ENCODE assay signal across 1 cellular context in the genomic region with DNA sequence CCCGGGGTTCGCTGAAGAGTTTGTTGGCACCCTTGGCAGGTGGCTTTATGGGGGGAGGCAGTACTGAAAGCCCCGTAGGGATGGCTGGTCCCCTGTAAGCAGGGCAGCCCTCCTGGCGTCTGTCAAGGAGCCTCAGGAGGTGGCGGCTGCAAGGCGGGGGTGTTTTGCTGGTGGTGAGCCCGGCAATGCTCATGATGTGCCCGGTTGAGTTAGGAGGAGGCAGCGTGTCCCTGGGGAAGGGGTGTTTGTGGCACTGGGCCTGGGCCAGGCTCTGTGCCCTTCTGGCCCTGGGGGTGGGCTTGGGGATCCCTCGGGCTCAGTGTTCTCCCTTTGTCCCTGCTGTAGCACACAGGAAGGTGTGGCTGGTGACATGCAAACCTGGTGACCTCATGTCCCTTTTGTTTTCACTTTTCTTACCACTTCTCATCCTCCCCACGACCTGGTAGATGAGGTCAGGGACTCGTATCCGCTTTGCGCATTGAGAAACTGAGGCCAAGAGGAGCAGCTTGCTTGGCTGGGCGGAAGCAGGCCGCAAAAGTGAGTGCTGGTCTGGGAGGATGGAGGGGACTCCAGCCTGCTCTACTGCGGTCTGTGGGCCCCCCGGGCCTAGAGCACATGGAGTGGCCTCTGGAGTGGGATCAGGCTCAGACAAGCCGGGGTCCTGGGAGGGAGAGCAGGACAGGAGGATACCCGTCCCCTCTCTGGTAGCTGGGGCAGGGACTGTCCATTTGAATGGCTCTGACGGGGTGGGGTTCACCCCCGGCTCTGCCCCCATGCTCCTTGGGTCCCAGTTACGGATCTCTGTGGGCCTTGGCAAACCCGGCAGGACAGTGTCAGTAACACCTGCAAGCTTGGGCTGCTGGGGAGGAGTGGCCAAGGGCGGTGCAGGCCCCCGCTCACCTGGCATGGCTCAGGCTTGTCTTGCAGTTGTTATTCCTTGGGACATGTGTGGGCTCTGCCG.
TF ChIP-seq lines count a peak whose summit lies in the region.

No MANE protein-coding gene starts in this region.

TF ChIP-seq in K562, 482 proteins besides CTCF, POLR2A, EP300 and RAD21 (continued from another document):
- TF ChIP-seq, protein P1, sequence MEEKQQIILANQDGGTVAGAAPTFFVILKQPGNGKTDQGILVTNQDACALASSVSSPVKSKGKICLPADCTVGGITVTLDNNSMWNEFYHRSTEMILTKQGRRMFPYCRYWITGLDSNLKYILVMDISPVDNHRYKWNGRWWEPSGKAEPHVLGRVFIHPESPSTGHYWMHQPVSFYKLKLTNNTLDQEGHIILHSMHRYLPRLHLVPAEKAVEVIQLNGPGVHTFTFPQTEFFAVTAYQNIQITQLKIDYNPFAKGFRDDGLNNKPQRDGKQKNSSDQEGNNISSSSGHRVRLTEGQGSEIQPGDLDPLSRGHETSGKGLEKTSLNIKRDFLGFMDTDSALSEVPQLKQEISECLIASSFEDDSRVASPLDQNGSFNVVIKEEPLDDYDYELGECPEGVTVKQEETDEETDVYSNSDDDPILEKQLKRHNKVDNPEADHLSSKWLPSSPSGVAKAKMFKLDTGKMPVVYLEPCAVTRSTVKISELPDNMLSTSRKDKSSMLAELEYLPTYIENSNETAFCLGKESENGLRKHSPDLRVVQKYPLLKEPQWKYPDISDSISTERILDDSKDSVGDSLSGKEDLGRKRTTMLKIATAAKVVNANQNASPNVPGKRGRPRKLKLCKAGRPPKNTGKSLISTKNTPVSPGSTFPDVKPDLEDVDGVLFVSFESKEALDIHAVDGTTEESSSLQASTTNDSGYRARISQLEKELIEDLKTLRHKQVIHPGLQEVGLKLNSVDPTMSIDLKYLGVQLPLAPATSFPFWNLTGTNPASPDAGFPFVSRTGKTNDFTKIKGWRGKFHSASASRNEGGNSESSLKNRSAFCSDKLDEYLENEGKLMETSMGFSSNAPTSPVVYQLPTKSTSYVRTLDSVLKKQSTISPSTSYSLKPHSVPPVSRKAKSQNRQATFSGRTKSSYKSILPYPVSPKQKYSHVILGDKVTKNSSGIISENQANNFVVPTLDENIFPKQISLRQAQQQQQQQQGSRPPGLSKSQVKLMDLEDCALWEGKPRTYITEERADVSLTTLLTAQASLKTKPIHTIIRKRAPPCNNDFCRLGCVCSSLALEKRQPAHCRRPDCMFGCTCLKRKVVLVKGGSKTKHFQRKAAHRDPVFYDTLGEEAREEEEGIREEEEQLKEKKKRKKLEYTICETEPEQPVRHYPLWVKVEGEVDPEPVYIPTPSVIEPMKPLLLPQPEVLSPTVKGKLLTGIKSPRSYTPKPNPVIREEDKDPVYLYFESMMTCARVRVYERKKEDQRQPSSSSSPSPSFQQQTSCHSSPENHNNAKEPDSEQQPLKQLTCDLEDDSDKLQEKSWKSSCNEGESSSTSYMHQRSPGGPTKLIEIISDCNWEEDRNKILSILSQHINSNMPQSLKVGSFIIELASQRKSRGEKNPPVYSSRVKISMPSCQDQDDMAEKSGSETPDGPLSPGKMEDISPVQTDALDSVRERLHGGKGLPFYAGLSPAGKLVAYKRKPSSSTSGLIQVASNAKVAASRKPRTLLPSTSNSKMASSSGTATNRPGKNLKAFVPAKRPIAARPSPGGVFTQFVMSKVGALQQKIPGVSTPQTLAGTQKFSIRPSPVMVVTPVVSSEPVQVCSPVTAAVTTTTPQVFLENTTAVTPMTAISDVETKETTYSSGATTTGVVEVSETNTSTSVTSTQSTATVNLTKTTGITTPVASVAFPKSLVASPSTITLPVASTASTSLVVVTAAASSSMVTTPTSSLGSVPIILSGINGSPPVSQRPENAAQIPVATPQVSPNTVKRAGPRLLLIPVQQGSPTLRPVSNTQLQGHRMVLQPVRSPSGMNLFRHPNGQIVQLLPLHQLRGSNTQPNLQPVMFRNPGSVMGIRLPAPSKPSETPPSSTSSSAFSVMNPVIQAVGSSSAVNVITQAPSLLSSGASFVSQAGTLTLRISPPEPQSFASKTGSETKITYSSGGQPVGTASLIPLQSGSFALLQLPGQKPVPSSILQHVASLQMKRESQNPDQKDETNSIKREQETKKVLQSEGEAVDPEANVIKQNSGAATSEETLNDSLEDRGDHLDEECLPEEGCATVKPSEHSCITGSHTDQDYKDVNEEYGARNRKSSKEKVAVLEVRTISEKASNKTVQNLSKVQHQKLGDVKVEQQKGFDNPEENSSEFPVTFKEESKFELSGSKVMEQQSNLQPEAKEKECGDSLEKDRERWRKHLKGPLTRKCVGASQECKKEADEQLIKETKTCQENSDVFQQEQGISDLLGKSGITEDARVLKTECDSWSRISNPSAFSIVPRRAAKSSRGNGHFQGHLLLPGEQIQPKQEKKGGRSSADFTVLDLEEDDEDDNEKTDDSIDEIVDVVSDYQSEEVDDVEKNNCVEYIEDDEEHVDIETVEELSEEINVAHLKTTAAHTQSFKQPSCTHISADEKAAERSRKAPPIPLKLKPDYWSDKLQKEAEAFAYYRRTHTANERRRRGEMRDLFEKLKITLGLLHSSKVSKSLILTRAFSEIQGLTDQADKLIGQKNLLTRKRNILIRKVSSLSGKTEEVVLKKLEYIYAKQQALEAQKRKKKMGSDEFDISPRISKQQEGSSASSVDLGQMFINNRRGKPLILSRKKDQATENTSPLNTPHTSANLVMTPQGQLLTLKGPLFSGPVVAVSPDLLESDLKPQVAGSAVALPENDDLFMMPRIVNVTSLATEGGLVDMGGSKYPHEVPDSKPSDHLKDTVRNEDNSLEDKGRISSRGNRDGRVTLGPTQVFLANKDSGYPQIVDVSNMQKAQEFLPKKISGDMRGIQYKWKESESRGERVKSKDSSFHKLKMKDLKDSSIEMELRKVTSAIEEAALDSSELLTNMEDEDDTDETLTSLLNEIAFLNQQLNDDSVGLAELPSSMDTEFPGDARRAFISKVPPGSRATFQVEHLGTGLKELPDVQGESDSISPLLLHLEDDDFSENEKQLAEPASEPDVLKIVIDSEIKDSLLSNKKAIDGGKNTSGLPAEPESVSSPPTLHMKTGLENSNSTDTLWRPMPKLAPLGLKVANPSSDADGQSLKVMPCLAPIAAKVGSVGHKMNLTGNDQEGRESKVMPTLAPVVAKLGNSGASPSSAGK (IDR thresholded peaks at IDR 0.05) = no peak
- TF ChIP-seq CEBPB (tag; IDR thresholded peaks at IDR 0.05) (no peak), ZNF121 (CRISPR knock-in tag; conservative IDR thresholded peaks at IDR 0.05) (no peak), ZBTB7A (IDR thresholded peaks at IDR 0.05; ENCODE audit: borderline replicate concordance, control insufficient read depth, low read depth, low read length) (0 out of 2 replicates have a peak, but pooled peaks have one; percentile 1)
